ENCODE assay signal across 9 cellular contexts in the genomic region with DNA sequence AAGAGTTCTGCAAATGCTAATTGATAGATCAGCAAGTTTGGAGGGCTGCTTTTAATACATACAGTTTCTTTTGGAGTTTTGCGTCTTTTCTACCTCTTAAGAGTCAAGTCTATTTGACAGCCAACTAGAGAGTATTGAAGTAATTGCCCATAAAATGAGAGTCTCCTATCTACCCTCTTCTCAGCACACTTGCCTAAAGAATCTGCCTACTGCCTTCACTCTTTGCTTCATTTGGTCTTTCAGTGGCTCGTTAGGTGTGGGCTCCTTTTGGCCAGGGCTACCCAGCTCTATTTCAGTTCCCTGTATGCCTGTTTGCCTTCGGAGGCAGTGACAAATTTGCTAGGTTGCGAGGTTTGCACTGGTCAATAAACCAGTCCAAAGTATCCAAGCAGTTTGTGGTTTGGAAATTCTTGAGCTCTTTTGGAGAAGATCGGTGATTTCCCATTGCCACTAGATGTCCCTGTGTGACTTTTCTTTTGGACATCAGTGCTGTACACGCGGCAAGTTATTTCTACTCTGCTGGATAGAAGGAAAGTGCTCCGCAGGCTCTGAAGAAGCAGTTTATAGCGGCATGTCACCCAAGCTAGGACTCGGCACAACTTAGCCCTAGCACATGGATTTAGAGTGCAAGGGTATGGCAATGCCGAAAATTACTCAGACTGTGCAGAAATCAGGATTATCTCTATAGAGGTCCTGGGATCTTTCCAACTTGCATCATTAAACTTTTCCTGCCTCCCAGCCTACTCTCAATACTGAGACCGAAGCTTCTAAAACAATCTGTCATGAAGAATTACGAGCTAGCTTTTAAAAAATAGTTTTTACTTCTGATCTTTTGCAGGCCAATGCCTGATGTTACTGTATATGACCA. TPM values are rescaled to one million over a fixed set of nuclear protein-coding genes. Genes with fewer than 3 reads are reported as not detected.
DNase-seq lines count a peak whose midpoint lies in the region; ATAC-seq lines count a peak whose summit lies in the region.
"Had no signal": no experiment of that assay in that cellular context is flagged by ENCODE, and none has a peak within 500 bp of the region (broad histone marks: within the 10 kb centered on the region; RNA-seq: fewer than 3 reads in every experiment).

No MANE protein-coding gene starts in this region.

- peaks cover 0 to 15% (median 12%) of the 10 kb centered on the region in 5 donors for H3K4me1 ChIP-seq in subcutaneous abdominal adipose tissue (ENCODE audit: control insufficient read depth in 5 of 5, insufficient read depth in 5 of 5, low read length in 5 of 5)
- H3K4me1 ChIP-seq: parathyroid adenoma had no signal

- peak overlapping the region in 2 of 5 donors; percentile 7 to 47 for H3K9ac ChIP-seq in subcutaneous abdominal adipose tissue (ENCODE audit: low read length in 5 of 5)
- H3K9ac ChIP-seq: parathyroid adenoma had no signal

- H3K4me3 ChIP-seq in subcutaneous abdominal adipose tissue (ENCODE audit: low read depth in 1 of 5, low read length in 5 of 5), result peak overlapping the region in 3 of 5 donors; percentile 13 to 52 (median 28)

- intact Hi-C loops in activated naive CD4-positive, alpha-beta T cell treated with anti-CD3 and anti-CD28 coated beads for 36 hours (cut with micrococcal nuclease), result no loop called here

- H3K4me1 Mint-ChIP-seq in activated naive CD4-positive, alpha-beta T cell treated with anti-CD3 and anti-CD28 coated beads for 36 hours (ENCODE audit: low read depth), result no peaks in the 10 kb centered on the region

- CTCF ChIA-PET in activated naive CD4-positive, alpha-beta T cell treated with anti-CD3 and anti-CD28 coated beads for 36 hours (lab: Charles Lee), result interaction anchor here (0.6 kb wide), 1 partner anchor 67 kb away, joined by 5 read pairs; no protein-coding TSS in a partner anchor

- peak overlapping the region; percentile 32 for H3K27ac ChIP-seq in subcutaneous abdominal adipose tissue (ENCODE audit: low read depth, low read length)
- H3K27ac ChIP-seq: parathyroid adenoma had no signal

- peak; percentile 47 for DNase-seq in EL
- peak; percentile 57 for DNase-seq in NCI-H128 (lab: John Stamatoyannopoulos, UW; ENCODE audit: unreplicated experiment)
- DNase-seq in amniotic epithelial cell (ENCODE audit: low read depth), result peak; percentile 70
- peak; percentile 38 for DNase-seq in iPS DF 4.7 (ENCODE audit: extremely low read depth, low spot score)
- DNase-seq in activated CD4-positive, alpha-beta T cell treated with anti-CD3 and anti-CD28 coated beads, Interleukin-2, amount 50 U/mL, for 4 hours, result no peak
- no peak for DNase-seq in activated naive CD4-positive, alpha-beta T cell treated with anti-CD3 and anti-CD28 coated beads for 36 hours

- no peak for ATAC-seq in GM21528 (IDR thresholded peaks at IDR 0.05; ENCODE audit: low FRiP score, unreplicated experiment)

- peaks cover 0 to 3% (median 2%) of the 10 kb centered on the region in 5 donors for H3K36me3 ChIP-seq in subcutaneous abdominal adipose tissue (ENCODE audit: control insufficient read depth in 5 of 5, insufficient read depth in 5 of 5, low read length in 5 of 5)

- no peak overlapping the region for H3K4me3 Mint-ChIP-seq in activated naive CD4-positive, alpha-beta T cell treated with anti-CD3 and anti-CD28 coated beads for 36 hours

- H3K27me3 Mint-ChIP-seq in activated naive CD4-positive, alpha-beta T cell treated with anti-CD3 and anti-CD28 coated beads for 36 hours (ENCODE audit: low read depth), result no peaks in the 10 kb centered on the region

- H3K9me3 ChIP-seq in subcutaneous abdominal adipose tissue (ENCODE audit: control insufficient read depth in 5 of 5, low read length in 5 of 5), result no peaks in the 10 kb centered on the region

- H3K27me3 ChIP-seq in subcutaneous abdominal adipose tissue (ENCODE audit: control insufficient read depth in 5 of 5, insufficient read depth in 4 of 5, low read length in 5 of 5), result no peaks in the 10 kb centered on the region

- peaks cover 3% of the 10 kb centered on the region for H3K9me3 Mint-ChIP-seq in activated naive CD4-positive, alpha-beta T cell treated with anti-CD3 and anti-CD28 coated beads for 36 hours

- no peak overlapping the region for H3K27ac Mint-ChIP-seq in activated naive CD4-positive, alpha-beta T cell treated with anti-CD3 and anti-CD28 coated beads for 36 hours

- no peaks in the 10 kb centered on the region for H3K36me3 Mint-ChIP-seq in activated naive CD4-positive, alpha-beta T cell treated with anti-CD3 and anti-CD28 coated beads for 36 hours (ENCODE audit: low read depth)

RNA-seq across cellular contexts. Expression of gene MGST1, which starts 38.6 kb away (rescaled TPM):
- total RNA-seq in activated naive CD4-positive, alpha-beta T cell treated with anti-CD3 and anti-CD28 coated beads for 36 hours, result not detected

Comparison
In these comparisons a context has a peak if more than half of its experiments do, and no peak if none do; other contexts are left out.
1. DNase-seq: peak in EL (single experiment), NCI-H128 (single experiment), amniotic epithelial cell (single experiment) and iPS DF 4.7 (single experiment); none in activated CD4-positive, alpha-beta T cell treated with anti-CD3 and anti-CD28 coated beads, Interleukin-2, amount 50 U/mL, for 4 hours (0 of 2) and activated naive CD4-positive, alpha-beta T cell treated with anti-CD3 and anti-CD28 coated beads for 36 hours (single experiment).